28 cellular contexts compared by ENCODE assay signal in genomic region chr10:52453501-52453900, GRCh38.
"Had no signal": no experiment of that assay in that cellular context is flagged by ENCODE, and none has a peak within 500 bp of the region (broad histone marks: within the 10 kb centered on the region; RNA-seq: fewer than 3 reads in every experiment).

No MANE protein-coding gene starts in this region.

- H3K9me3 Mint-ChIP-seq: activated CD4-positive, alpha-beta memory T cell treated with anti-CD3 and anti-CD28 coated beads for 36 hours; activated CD4-positive, alpha-beta T cell treated with anti-CD3 and anti-CD28 coated beads, Interleukin-2, amount 10 ng/mL, durations not matched to agents 7 days and 5 days; activated naive CD8-positive, alpha-beta T cell treated with anti-CD3 and anti-CD28 coated beads for 36 hours; activated T-cell treated with anti-CD3 and anti-CD28 coated beads, Interleukin-2, amount 50 U/mL, for 4 hours had no signal

- H3K36me3 ChIP-seq: adrenal gland had no signal

- H3K9me3 ChIP-seq: adrenal gland had no signal

- ATAC-seq: activated T-cell treated with anti-CD3 and anti-CD28 coated beads, Interleukin-2, amount 50 U/mL, for 4 hours; K562; T-cell had no signal

- H3K27ac ChIP-seq: adrenal gland, SK-N-MC, VCaP had no signal

- H3K4me3 ChIP-seq: adrenal gland, K562, SK-N-MC had no signal

- DNase-seq: activated CD4-positive, alpha-beta memory T cell treated with anti-CD3 and anti-CD28 coated beads for 36 hours; activated CD4-positive, alpha-beta T cell treated with anti-CD3 and anti-CD28 coated beads, Interleukin-2, amount 10 ng/mL, durations not matched to agents 7 days and 5 days; activated CD4-positive, CD25-positive, alpha-beta regulatory T cell; activated CD8-positive, alpha-beta memory T cell treated with anti-CD3 and anti-CD28 coated beads for 24 hours; activated effector memory CD4-positive, alpha-beta T cell treated with anti-CD3 and anti-CD28 coated beads, Interleukin-2, amount 50 U/mL, for 16 hours; activated naive CD4-positive, alpha-beta T cell treated with Interleukin-2 at 50 U/mL for 16 hours; activated naive CD8-positive, alpha-beta T cell treated with anti-CD3 and anti-CD28 coated beads for 36 hours; activated T-cell treated with anti-CD3 and anti-CD28 coated beads, Interleukin-2, amount 50 U/mL, for 4 hours; adrenal gland; anterior cingulate cortex; central memory CD4-positive, alpha-beta T cell; Karpas-422; NCI-H1105 treated with DMSO at 0.1 percent for 48 hours; NCI-H1436 treated with DMSO at 0.1 percent for 48 hours; NCI-H187 treated with DMSO at 0.1 percent for 48 hours; NCI-H2081 treated with DMSO at 0.1 percent for 48 hours; NCI-H2171 treated with DMSO at 0.1 percent for 48 hours; NCI-H510A treated with DMSO at 0.1 percent for 48 hours; NCI-H69; NK-92 treated with Interleukin-12 subunit alpha and Interleukin-12 subunit beta, amount 100 ng/mL, for 24 hours; OCI-M1; SIG-M5; T-cell; T-helper 2 cell; T1000 had no signal

- H3K27ac Mint-ChIP-seq: activated CD4-positive, alpha-beta memory T cell treated with anti-CD3 and anti-CD28 coated beads for 36 hours; activated CD4-positive, alpha-beta T cell treated with anti-CD3 and anti-CD28 coated beads, Interleukin-2, amount 10 ng/mL, durations not matched to agents 7 days and 5 days; activated naive CD8-positive, alpha-beta T cell treated with anti-CD3 and anti-CD28 coated beads for 36 hours; T-cell had no signal

- H3K27me3 ChIP-seq: adrenal gland had no signal

- H3K4me1 Mint-ChIP-seq: activated CD4-positive, alpha-beta T cell treated with anti-CD3 and anti-CD28 coated beads, Interleukin-2, amount 10 ng/mL, durations not matched to agents 7 days and 5 days; activated naive CD8-positive, alpha-beta T cell treated with anti-CD3 and anti-CD28 coated beads for 36 hours; T-cell had no signal

- H3K27me3 Mint-ChIP-seq: activated CD4-positive, alpha-beta memory T cell treated with anti-CD3 and anti-CD28 coated beads for 36 hours; activated CD4-positive, alpha-beta T cell treated with anti-CD3 and anti-CD28 coated beads, Interleukin-2, amount 10 ng/mL, durations not matched to agents 7 days and 5 days; activated naive CD8-positive, alpha-beta T cell treated with anti-CD3 and anti-CD28 coated beads for 36 hours; T-cell had no signal

- H3K4me3 Mint-ChIP-seq: activated CD4-positive, alpha-beta memory T cell treated with anti-CD3 and anti-CD28 coated beads for 36 hours; activated CD4-positive, alpha-beta T cell treated with anti-CD3 and anti-CD28 coated beads, Interleukin-2, amount 10 ng/mL, durations not matched to agents 7 days and 5 days; activated naive CD8-positive, alpha-beta T cell treated with anti-CD3 and anti-CD28 coated beads for 36 hours; activated T-cell treated with anti-CD3 and anti-CD28 coated beads, Interleukin-2, amount 50 U/mL, for 4 hours; T-cell had no signal

- H3K4me1 ChIP-seq: adrenal gland had no signal

- H3K36me3 Mint-ChIP-seq: activated CD4-positive, alpha-beta memory T cell treated with anti-CD3 and anti-CD28 coated beads for 36 hours; activated naive CD8-positive, alpha-beta T cell treated with anti-CD3 and anti-CD28 coated beads for 36 hours; T-cell had no signal
